In genomic region chr7:145350334-145350733, GRCh38 we compare ENCODE assay signal across 9 cellular contexts.
"Had no signal": no experiment of that assay in that cellular context is flagged by ENCODE, and none has a peak within 500 bp of the region (broad histone marks: within the 10 kb centered on the region; RNA-seq: fewer than 3 reads in every experiment).

No MANE protein-coding gene starts in this region.

- DNase-seq: GOT3, H7, HFFc6, Karpas-422, KBM-7 had no signal

- H3K36me3 ChIP-seq: HAP-1 had no signal

- H3K4me1 ChIP-seq: HAP-1 had no signal

- H3K4me3 ChIP-seq: HAP-1 had no signal

- H3K4me2 ChIP-seq: KMS-11 had no signal

- FAIRE-seq: HTR-8/SVneo had no signal

- H3K27ac ChIP-seq: KMS-11 had no signal

- H3K9me3 ChIP-seq: HAP-1 had no signal

- ATAC-seq: HCT116 had no signal

- H3K9ac ChIP-seq: KMS-11 had no signal
